In the genomic region with DNA sequence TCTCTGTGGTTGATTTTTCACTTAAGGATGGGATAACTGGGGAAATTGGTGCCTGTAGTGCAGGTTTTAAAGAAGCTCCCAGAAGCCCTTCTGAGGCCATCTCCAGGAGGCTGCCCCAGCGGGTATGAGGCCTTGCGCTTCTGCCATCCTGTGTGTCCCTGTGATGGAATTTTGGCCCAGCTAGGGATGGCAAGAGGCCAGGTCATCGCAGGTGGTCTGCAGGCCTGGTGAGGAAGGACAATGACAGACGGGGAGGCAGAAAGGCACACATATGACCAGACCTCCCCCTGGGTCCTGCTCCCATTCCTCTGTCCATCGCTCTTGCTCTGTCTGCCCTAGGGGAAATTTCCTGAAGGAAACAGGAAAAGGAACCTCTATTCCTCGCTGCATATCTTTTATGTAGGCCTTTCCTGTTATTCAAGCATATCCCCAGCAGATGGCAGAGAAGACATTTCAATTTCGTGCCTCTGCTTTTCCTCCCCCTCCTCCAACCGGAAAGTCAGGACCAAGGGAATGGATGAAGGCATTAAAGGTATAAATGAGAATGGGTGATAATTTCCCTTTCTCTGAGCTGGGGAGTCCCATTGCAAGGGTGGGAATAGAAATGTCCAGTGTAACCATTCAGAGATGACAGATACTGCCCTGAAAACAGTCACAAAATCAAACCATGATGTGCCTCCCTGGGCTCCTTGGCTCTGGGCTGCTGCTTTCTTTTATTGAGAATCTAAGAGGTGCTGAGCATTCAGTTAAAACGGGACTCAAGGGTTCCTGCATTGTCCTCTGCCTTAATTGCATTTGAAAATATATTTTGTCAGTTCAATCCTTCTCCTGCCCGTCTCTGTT, we compare ENCODE assay signal across 8 cellular contexts. TPM values are rescaled to one million over a fixed set of nuclear protein-coding genes. Genes with fewer than 3 reads are reported as not detected.
A peak's percentile ranks its signal among the peaks of the same experiment; 100 is the strongest.
DNase-seq lines count a peak whose midpoint lies in the region; ATAC-seq, FAIRE-seq and TF ChIP-seq lines count a peak whose summit lies in the region.

No MANE protein-coding gene starts in this region.

- no peaks in the 10 kb centered on the region for H3K36me3 ChIP-seq in bronchial epithelial cell (ENCODE audit: control insufficient read depth, insufficient read depth, low read length)
- H3K36me3 ChIP-seq in upper lobe of left lung: no peaks in the 10 kb centered on the region

- ATAC-seq in left lobe of liver (peak; percentile 78), upper lobe of left lung (ENCODE audit: low FRiP score in 2 of 2) (peak in 1 of 2 donors; percentile 70), GM18519 (IDR thresholded peaks at IDR 0.05; ENCODE audit: low FRiP score, unreplicated experiment) (no peak)

- H3K4me3 ChIP-seq in bronchial epithelial cell (ENCODE audit: low read depth, low read length): no peak overlapping the region
- no peak overlapping the region for H3K4me3 ChIP-seq in upper lobe of left lung

- WGBS in upper lobe of left lung, 2 donors: 38 to 54% methylated on average over 10 of the region's 10 CpGs

- peak; percentile 76 for FAIRE-seq in bronchial epithelial cell (lab: Jason Lieb, UNC)

- H3K27ac ChIP-seq in upper lobe of left lung: no peak overlapping the region

- no peaks in the 10 kb centered on the region for H3K4me1 ChIP-seq in upper lobe of left lung

- H3K27me3 ChIP-seq in bronchial epithelial cell (ENCODE audit: control insufficient read depth, insufficient read depth, low read length): peaks cover 10% of the 10 kb centered on the region
- H3K27me3 ChIP-seq in upper lobe of left lung: no peaks in the 10 kb centered on the region

- no peak for TF ChIP-seq POLR2A in upper lobe of left lung (IDR thresholded peaks at IDR 0.05)

- no peaks in the 10 kb centered on the region for H3K9me3 ChIP-seq in upper lobe of left lung

- TF ChIP-seq EP300 in upper lobe of left lung (IDR thresholded peaks at IDR 0.05): no peak

- DNase-seq in NCI-H345 (lab: John Stamatoyannopoulos, UW): peak; percentile 40
- DNase-seq in NCI-H345 treated with DMSO at 0.1 percent for 48 hours (lab: John Stamatoyannopoulos, UW; ENCODE audit: unreplicated experiment): no peak
- DNase-seq in NCI-H1105 (lab: John Stamatoyannopoulos, UW): peak; percentile 31
- peak; percentile 57 for DNase-seq in bronchial epithelial cell (ENCODE audit: low read depth)
- no peak for DNase-seq in left lobe of liver (ENCODE audit: low spot score)
- no peak for DNase-seq in upper lobe of left lung
- no peak for DNase-seq in NCI-H1092 (lab: John Stamatoyannopoulos, UW)

- peak; percentile 54 for TF ChIP-seq CTCF in bronchial epithelial cell (IDR thresholded peaks at IDR 0.05; ENCODE audit: insufficient read depth, low read length, severe bottlenecking)
- TF ChIP-seq CTCF in upper lobe of left lung (IDR thresholded peaks at IDR 0.05): peak; percentile 50 to 78 (median 60)

RNA-seq across cellular contexts. Expression of a gene that starts 17.6 kb away (rescaled TPM):
- total RNA-seq in bronchial epithelial cell: 14.2 and 24.2 TPM in 2 replicates
- 30.6 TPM for total RNA-seq in left lobe of liver
- total RNA-seq in upper lobe of left lung: 100 to 1,000 TPM; 163 to 418 (median 191) TPM

RNA-seq across cellular contexts. Expression of a gene that starts 24.7 kb away (rescaled TPM):
- total RNA-seq in bronchial epithelial cell (0.90 and 1.6 TPM in 2 replicates), left lobe of liver (not detected), upper lobe of left lung (1 to 10 TPM in 1 of 6 donors, under 1 TPM in 1, not detected in 4; 0.30 to 2.1 TPM)

RNA-seq across cellular contexts. Expression of a gene that starts 48.7 kb away (rescaled TPM):
- total RNA-seq in bronchial epithelial cell: not detected in 2 replicates
- total RNA-seq in left lobe of liver: not detected
- total RNA-seq in upper lobe of left lung: not detected

Comparison
In these comparisons a context has a peak if more than half of its experiments do, and no peak if none do; other contexts are left out.
1. DNase-seq: peak in NCI-H345 (single experiment), NCI-H1105 (single experiment) and bronchial epithelial cell (single experiment); none in NCI-H345 treated with DMSO at 0.1 percent for 48 hours (single experiment), left lobe of liver (single experiment), upper lobe of left lung (0 of 2) and NCI-H1092 (single experiment).